Comparison of ENCODE assay signal across 2 cellular contexts in the genomic region with DNA sequence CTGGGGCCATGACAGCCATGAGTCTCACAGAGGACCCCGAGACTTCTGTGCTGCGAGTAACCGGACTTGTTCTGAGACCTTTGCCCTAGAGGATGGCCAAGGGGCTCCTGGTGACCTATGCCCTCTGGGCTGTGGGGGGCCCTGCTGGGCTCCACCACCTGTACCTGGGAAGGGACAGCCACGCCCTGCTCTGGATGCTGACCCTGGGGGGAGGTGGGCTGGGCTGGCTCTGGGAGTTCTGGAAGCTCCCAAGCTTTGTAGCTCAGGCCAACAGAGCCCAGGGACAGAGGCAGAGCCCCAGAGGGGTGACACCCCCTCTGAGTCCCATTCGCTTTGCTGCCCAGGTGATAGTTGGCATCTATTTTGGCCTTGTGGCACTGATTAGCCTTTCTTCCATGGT.
TF ChIP-seq lines count a peak whose summit lies in the region.

No MANE protein-coding gene starts in this region.

TF ChIP-seq in A549, 52 proteins besides CTCF, POLR2A, EP300 and RAD21:
- TF ChIP-seq FOSL2 (IDR thresholded peaks at IDR 0.05) (no peak), FOSL2 (CRISPR knock-in tag; IDR thresholded peaks at IDR 0.05) (no peak), E2F6 (IDR thresholded peaks at IDR 0.05; ENCODE audit: borderline replicate concordance, low read depth) (no peak), KDM5A (IDR thresholded peaks at IDR 0.05) (no peak), HEYL (CRISPR knock-in tag; IDR thresholded peaks at IDR 0.05) (no peak), RNF2 (IDR thresholded peaks at IDR 0.05; ENCODE audit: borderline replicate concordance, low read depth) (no peak), RARB (CRISPR knock-in tag; IDR thresholded peaks at IDR 0.05) (no peak), MAFK (IDR thresholded peaks at IDR 0.05; ENCODE audit: partially characterized antibody) (no peak), CHD4 (IDR thresholded peaks at IDR 0.05; ENCODE audit: borderline replicate concordance) (no peak), POLR2AphosphoS2 (conservative IDR thresholded peaks at IDR 0.05; ENCODE audit: low read length) (no peak)
- TF ChIP-seq, protein P1, sequence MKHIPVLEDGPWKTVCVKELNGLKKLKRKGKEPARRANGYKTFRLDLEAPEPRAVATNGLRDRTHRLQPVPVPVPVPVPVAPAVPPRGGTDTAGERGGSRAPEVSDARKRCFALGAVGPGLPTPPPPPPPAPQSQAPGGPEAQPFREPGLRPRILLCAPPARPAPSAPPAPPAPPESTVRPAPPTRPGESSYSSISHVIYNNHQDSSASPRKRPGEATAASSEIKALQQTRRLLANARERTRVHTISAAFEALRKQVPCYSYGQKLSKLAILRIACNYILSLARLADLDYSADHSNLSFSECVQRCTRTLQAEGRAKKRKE (CRISPR knock-in tag; IDR thresholded peaks at IDR 0.05; ENCODE audit: low read depth) = no peak

TF ChIP-seq in GM23338, 12 proteins besides CTCF, POLR2A, EP300 and RAD21:
- TF ChIP-seq ZNF114 (CRISPR knock-in tag; IDR thresholded peaks at IDR 0.05) (no peak), EZH2 (IDR thresholded peaks at IDR 0.05; ENCODE audit: low read depth, unreplicated experiment) (no peak), ZNF462 (CRISPR knock-in tag; IDR thresholded peaks at IDR 0.05) (no peak)
TF ChIP-seq in GM23338: peak in this region for 0.
